ENCODE assay signal across 11 cellular contexts in genomic region chr1:54685335-54685905, GRCh38. TPM values are rescaled to one million over a fixed set of nuclear protein-coding genes. Genes with fewer than 3 reads are reported as not detected.
"Had no signal": no experiment of that assay in that cellular context is flagged by ENCODE, and none has a peak within 500 bp of the region (broad histone marks: within the 10 kb centered on the region; RNA-seq: fewer than 3 reads in every experiment).

No MANE protein-coding gene starts in this region.

- H3K4me3 Mint-ChIP-seq: HFFc6, IgD-negative memory B cell had no signal

- DNase-seq: GM23248, GOT3, H7, HFFc6, KBM-7 had no signal

- H3K27ac Mint-ChIP-seq: HFFc6 had no signal

- FAIRE-seq: HepG2 had no signal

- H3K9ac ChIP-seq: GM23248 had no signal

- H3K36me3 ChIP-seq: HAP-1 had no signal

- H3K4me1 ChIP-seq: HAP-1 had no signal

- H3K9me3 ChIP-seq: HAP-1 had no signal

- H3K4me3 ChIP-seq: GM23248, HAP-1 had no signal

- H3K4me1 Mint-ChIP-seq: IgD-negative memory B cell had no signal

- H2AFZ ChIP-seq: GM23248 had no signal

- H3K36me3 Mint-ChIP-seq: IgD-negative memory B cell had no signal

- H3K27ac ChIP-seq: GM23248, HL-60 had no signal

- ATAC-seq: HCT116 had no signal

RNA-seq across cellular contexts. Expression of gene MROH7, which starts 43.8 kb away (rescaled TPM):
- total RNA-seq: HT1080 had no signal
- polyA plus RNA-seq: IgD-negative memory B cell had no signal
